In genomic region chr1:10631121-10631810, GRCh38 we compare ENCODE assay signal across 1 cellular context.
TF ChIP-seq lines count a peak whose summit lies in the region.

No MANE protein-coding gene starts in this region.

TF ChIP-seq in K562, 482 proteins besides CTCF, POLR2A, EP300 and RAD21:
- TF ChIP-seq MEIS2 (IDR thresholded peaks at IDR 0.05; ENCODE audit: partially characterized antibody) = no peak
- TF ChIP-seq IRF1 (CRISPR knock-in tag; IDR thresholded peaks at IDR 0.05; ENCODE audit: borderline replicate concordance) = no peak
- peak; percentile 60 for TF ChIP-seq MAX (CRISPR knock-in tag; IDR thresholded peaks at IDR 0.05)
- TF ChIP-seq NCOA1 (IDR thresholded peaks at IDR 0.05; ENCODE audit: low read depth) = no peak
- TF ChIP-seq ATF4 (CRISPR knock-in tag; IDR thresholded peaks at IDR 0.05) = no peak
- TF ChIP-seq MXD1 (CRISPR knock-in tag; IDR thresholded peaks at IDR 0.05; ENCODE audit: borderline replicate concordance, poor library complexity, severe bottlenecking) = no peak
- no peak for TF ChIP-seq SP1 (CRISPR knock-in tag; IDR thresholded peaks at IDR 0.05)
- TF ChIP-seq ZBTB7A (IDR thresholded peaks at IDR 0.05; ENCODE audit: borderline replicate concordance, control insufficient read depth, low read depth, low read length) = peak; percentile 40; the same call in 1 of the 2 replicates
- TF ChIP-seq CGGBP1 (CRISPR knock-in tag; IDR thresholded peaks at IDR 0.05) = no peak
- TF ChIP-seq NELFE (IDR thresholded peaks at IDR 0.05; ENCODE audit: insufficient read depth, insufficient read length) = no peak
- no peak for TF ChIP-seq ASH1L (IDR thresholded peaks at IDR 0.05; ENCODE audit: borderline replicate concordance, low read depth, partially characterized antibody)
